ENCODE assay signal across 22 cellular contexts in genomic region chr11:86948733-86949132, GRCh38. TPM values are rescaled to one million over a fixed set of nuclear protein-coding genes. Genes with fewer than 3 reads are reported as not detected.
DNase-seq lines count a peak whose midpoint lies in the region; ATAC-seq and TF ChIP-seq lines count a peak whose summit lies in the region.
"Had no signal": no experiment of that assay in that cellular context is flagged by ENCODE, and none has a peak within 500 bp of the region (broad histone marks: within the 10 kb centered on the region; RNA-seq: fewer than 3 reads in every experiment).

No MANE protein-coding gene starts in this region.

- no peaks in the 10 kb centered on the region for H3K9me3 Mint-ChIP-seq in osteocyte (ENCODE audit: unreplicated experiment)
- H3K9me3 Mint-ChIP-seq: activated CD4-positive, alpha-beta T cell treated with anti-CD3 and anti-CD28 coated beads, Interleukin-2, amount 10 ng/mL, durations not matched to agents 7 days and 5 days; memory B cell; natural killer cell treated with Interleukin-12 subunit alpha and Interleukin-12 subunit beta and Interleukin-15 and Interleukin-18, amount 100 ng/mL, for 72 hours had no signal

- no peak for TF ChIP-seq EP300 in sigmoid colon (IDR thresholded peaks at IDR 0.05)

- H3K4me1 Mint-ChIP-seq in osteocyte (ENCODE audit: unreplicated experiment) = peaks cover 33% of the 10 kb centered on the region
- H3K4me1 Mint-ChIP-seq: activated CD4-positive, alpha-beta T cell treated with anti-CD3 and anti-CD28 coated beads, Interleukin-2, amount 10 ng/mL, durations not matched to agents 7 days and 5 days; memory B cell had no signal

- no peak for TF ChIP-seq CTCF in esophagus squamous epithelium (IDR thresholded peaks at IDR 0.05)
- no peak for TF ChIP-seq CTCF in sigmoid colon (IDR thresholded peaks at IDR 0.05)
- TF ChIP-seq CTCF in vagina (IDR thresholded peaks at IDR 0.05) = no peak
- no peak for TF ChIP-seq CTCF in osteocyte (IDR thresholded peaks at IDR 0.05)

- no peak for TF ChIP-seq POLR2A in esophagus squamous epithelium (IDR thresholded peaks at IDR 0.05)
- TF ChIP-seq POLR2A in sigmoid colon (IDR thresholded peaks at IDR 0.05) = no peak
- TF ChIP-seq POLR2A in vagina (IDR thresholded peaks at IDR 0.05) = no peak

- peaks cover 31% of the 10 kb centered on the region for H3K36me3 Mint-ChIP-seq in osteocyte (ENCODE audit: unreplicated experiment)
- H3K36me3 Mint-ChIP-seq: memory B cell; natural killer cell treated with Interleukin-12 subunit alpha and Interleukin-12 subunit beta and Interleukin-15 and Interleukin-18, amount 100 ng/mL, for 72 hours had no signal

- no peaks in the 10 kb centered on the region for H3K27me3 Mint-ChIP-seq in osteocyte (ENCODE audit: unreplicated experiment)
- H3K27me3 Mint-ChIP-seq: progenitor cell of endocrine pancreas had no signal

- DNase-seq in esophagus squamous epithelium (lab: John Stamatoyannopoulos, UW) = no peak
- peak in 2 of 3 donors; percentile 55 to 64 for DNase-seq in right cardiac atrium
- DNase-seq in sigmoid colon = no peak
- DNase-seq in vagina (ENCODE audit: extremely low spot score in 2 of 2) = no peak
- no peak for DNase-seq in osteocyte (ENCODE audit: extremely low spot score, unreplicated experiment)
- no peak for DNase-seq in G401 (ENCODE audit: low spot score)
- DNase-seq: activated CD4-positive, alpha-beta T cell treated with anti-CD3 and anti-CD28 coated beads, Interleukin-2, amount 10 ng/mL, durations not matched to agents 7 days and 5 days; dermis blood vessel endothelial cell; DMS79; foreskin melanocyte; H7; KG1; NCI-H1694 treated with DMSO at 0.1 percent for 48 hours; NCI-H748 treated with DMSO at 0.1 percent for 48 hours; spleen; stimulated activated CD4-positive, alpha-beta T cell treated with anti-CD3 and anti-CD28 coated beads, Interleukin-4, amount 100 ng/mL, for 4 hours; substantia nigra had no signal

- H3K4me3 Mint-ChIP-seq in osteocyte (ENCODE audit: unreplicated experiment) = no peak overlapping the region
- H3K4me3 Mint-ChIP-seq: activated CD4-positive, alpha-beta T cell treated with anti-CD3 and anti-CD28 coated beads, Interleukin-2, amount 10 ng/mL, durations not matched to agents 7 days and 5 days; memory B cell; natural killer cell treated with Interleukin-12 subunit alpha and Interleukin-12 subunit beta and Interleukin-15 and Interleukin-18, amount 100 ng/mL, for 72 hours had no signal

- peak; percentile 50 to 53 for ATAC-seq in right cardiac atrium
- no peak for ATAC-seq in HG03442 (IDR thresholded peaks at IDR 0.05; ENCODE audit: unreplicated experiment)
- ATAC-seq: natural killer cell treated with Interleukin-12 subunit alpha and Interleukin-12 subunit beta and Interleukin-15 and Interleukin-18, amount 100 ng/mL, for 72 hours had no signal

- intact Hi-C loops in esophagus squamous epithelium (cut with DNase I) = no loop called here
- intact Hi-C loops in right cardiac atrium (cut with DNase I) = no loop called here
- intact Hi-C loops in sigmoid colon (cut with DNase I) = no loop called here
- intact Hi-C loops in vagina (cut with DNase I) = no loop called here

- 83 to 86% methylated on average over 3 to 4 of the region's 5 CpGs for WGBS in esophagus squamous epithelium, 2 donors
- WGBS in right cardiac atrium = 42% methylated on average over 5 of the region's 5 CpGs
- WGBS in sigmoid colon, 2 donors = 86 to 95% methylated on average over 5 of the region's 5 CpGs

- peak overlapping the region in 2 of 4 donors; percentile 17 to 91 for H3K4me3 ChIP-seq in esophagus squamous epithelium
- peak overlapping the region; percentile 58 for H3K4me3 ChIP-seq in right cardiac atrium (ENCODE audit: low read length)
- peak overlapping the region in 1 of 4 donors; percentile 20 for H3K4me3 ChIP-seq in sigmoid colon
- peak overlapping the region; percentile 3 to 12 for H3K4me3 ChIP-seq in vagina

- no peak overlapping the region for H3K27ac Mint-ChIP-seq in osteocyte (ENCODE audit: unreplicated experiment)
- H3K27ac Mint-ChIP-seq: activated CD4-positive, alpha-beta T cell treated with anti-CD3 and anti-CD28 coated beads, Interleukin-2, amount 10 ng/mL, durations not matched to agents 7 days and 5 days; memory B cell; natural killer cell treated with Interleukin-12 subunit alpha and Interleukin-12 subunit beta and Interleukin-15 and Interleukin-18, amount 100 ng/mL, for 72 hours; progenitor cell of endocrine pancreas had no signal

- in situ Hi-C loops in G401 (cut with HindIII; ENCODE audit: low sequenced_read_pairs) = no loop called here

- H3K9me3 ChIP-seq in esophagus squamous epithelium (no peaks in the 10 kb centered on the region), right cardiac atrium (ENCODE audit: control insufficient read depth, low read length) (no peaks in the 10 kb centered on the region), sigmoid colon (no peaks in the 10 kb centered on the region), vagina (no peaks in the 10 kb centered on the region)
- H3K9me3 ChIP-seq: spleen had no signal

- H3K36me3 ChIP-seq in esophagus squamous epithelium (no peaks in the 10 kb centered on the region), sigmoid colon (peaks cover 0 to 28% (median 0%) of the 10 kb centered on the region in 4 donors), vagina (no peaks in the 10 kb centered on the region)

- H3K4me1 ChIP-seq in esophagus squamous epithelium (peaks cover 0 to 74% (median 17%) of the 10 kb centered on the region in 3 donors), right cardiac atrium (ENCODE audit: control insufficient read depth, insufficient read depth, low read length) (peaks cover 19% of the 10 kb centered on the region), sigmoid colon (peaks cover 0 to 86% (median 76%) of the 10 kb centered on the region in 4 donors), vagina (peaks cover 71% of the 10 kb centered on the region)

- no peaks in the 10 kb centered on the region for H3K27me3 ChIP-seq in esophagus squamous epithelium
- H3K27me3 ChIP-seq in right cardiac atrium (ENCODE audit: control insufficient read depth, insufficient read depth) = no peaks in the 10 kb centered on the region
- H3K27me3 ChIP-seq in sigmoid colon = no peaks in the 10 kb centered on the region
- H3K27me3 ChIP-seq in vagina = no peaks in the 10 kb centered on the region

- H3K27ac ChIP-seq in esophagus squamous epithelium (peak overlapping the region in 3 of 4 donors; percentile 18 to 57 (median 45)), right cardiac atrium (ENCODE audit: low read length) (peak overlapping the region; percentile 15), sigmoid colon (peak overlapping the region; percentile 92 to 98 (median 97)), vagina (peak overlapping the region; percentile 40)
- H3K27ac ChIP-seq: epithelial cell of prostate, spleen had no signal

RNA-seq across cellular contexts. Expression of gene FZD4, which starts 6.5 kb away (rescaled TPM):
- 10 to 100 TPM in 1 of 4 donors, 1 to 10 TPM in 3; 1.1 to 14.3 (median 6.8) TPM for total RNA-seq in esophagus squamous epithelium
- 10 to 100 TPM; 20.6 to 28.3 (median 24.6) TPM for total RNA-seq in right cardiac atrium
- polyA plus RNA-seq in right cardiac atrium = 13.9 TPM
- total RNA-seq in sigmoid colon = 10 to 100 TPM; 22.9 to 45.7 (median 35.7) TPM
- polyA plus RNA-seq in sigmoid colon = 1 to 10 TPM in 1 of 3 donors, under 1 TPM in 2; 0.60 to 8.8 (median 0.69) TPM
- 47.1 TPM for total RNA-seq in vagina
- 14.2 and 14.5 TPM in 2 replicates for total RNA-seq in osteocyte
- 4.6 and 4.7 TPM in 2 replicates for total RNA-seq in G401 (2014; rRNA removed; shearing (Covaris generic))

Comparison
In these comparisons a context has a peak if more than half of its experiments do, and no peak if none do; other contexts are left out.
1. DNase-seq: peak in right cardiac atrium (2 of 3); none in esophagus squamous epithelium (single experiment), sigmoid colon (single experiment), vagina (0 of 2), osteocyte (single experiment) and G401 (single experiment).
2. H3K27ac ChIP-seq: peak in every context shown above with its lines; median percentile 97 in sigmoid colon; 45 in esophagus squamous epithelium; 40 in vagina; 15 in right cardiac atrium.